In genomic region chr12:12088147-12088546, GRCh38 we compare ENCODE assay signal across 28 cellular contexts. TPM values are rescaled to one million over a fixed set of nuclear protein-coding genes. Genes with fewer than 3 reads are reported as not detected.
"Had no signal": no experiment of that assay in that cellular context is flagged by ENCODE, and none has a peak within 500 bp of the region (broad histone marks: within the 10 kb centered on the region; RNA-seq: fewer than 3 reads in every experiment).

No MANE protein-coding gene starts in this region.

- H3K9me3 Mint-ChIP-seq: activated CD4-positive, alpha-beta memory T cell treated with anti-CD3 and anti-CD28 coated beads, Interleukin-2, amount 10 ng/mL, durations not matched to agents 7 days and 5 days; activated naive CD4-positive, alpha-beta T cell treated with anti-CD3 and anti-CD28 coated beads, Interleukin-2, amount 50 U/mL, for 24 hours; central memory CD8-positive, alpha-beta T cell; T-cell had no signal

- H3K36me3 Mint-ChIP-seq: activated naive CD4-positive, alpha-beta T cell treated with anti-CD3 and anti-CD28 coated beads, Interleukin-2, amount 50 U/mL, for 24 hours; T-cell had no signal

- H3K4me1 Mint-ChIP-seq: activated CD4-positive, alpha-beta memory T cell treated with anti-CD3 and anti-CD28 coated beads, Interleukin-2, amount 10 ng/mL, durations not matched to agents 7 days and 5 days; activated CD4-positive, alpha-beta T cell treated with anti-CD3 and anti-CD28 coated beads for 36 hours; activated naive CD4-positive, alpha-beta T cell treated with anti-CD3 and anti-CD28 coated beads, Interleukin-2, amount 50 U/mL, for 24 hours; central memory CD8-positive, alpha-beta T cell; T-cell had no signal

- DNase-seq: activated CD4-positive, alpha-beta memory T cell treated with anti-CD3 and anti-CD28 coated beads, Interleukin-2, amount 10 ng/mL, durations not matched to agents 7 days and 5 days; activated CD4-positive, alpha-beta T cell treated with anti-CD3 and anti-CD28 coated beads for 36 hours; activated CD4-positive, alpha-beta T cell treated with anti-CD3 and anti-CD28 coated beads, Interleukin-2, amount 50 U/mL, for 1 hour; activated CD4-positive, CD25-positive, alpha-beta regulatory T cell; activated CD8-positive, alpha-beta memory T cell treated with anti-CD3 and anti-CD28 coated beads, Interleukin-2, amount 50 U/mL, for 4 hours; activated naive CD4-positive, alpha-beta T cell; activated T-cell treated with anti-CD3 and anti-CD28 coated beads, Interleukin-2, amount 50 U/mL, for 1 hour; aorta; body of pancreas; Kasumi-1; NCI-H1105 treated with DMSO at 0.1 percent for 48 hours; NCI-H1436 treated with DMSO at 0.1 percent for 48 hours; NCI-H187; NCI-H2081; NCI-H446 treated with DMSO at 0.1 percent for 48 hours; NCI-H524 treated with DMSO at 0.1 percent for 48 hours; NCI-H82; RPMI8226; T-cell; T-helper 2 cell; T1000 had no signal

- H3K27me3 Mint-ChIP-seq: activated CD4-positive, alpha-beta memory T cell treated with anti-CD3 and anti-CD28 coated beads, Interleukin-2, amount 10 ng/mL, durations not matched to agents 7 days and 5 days; activated naive CD4-positive, alpha-beta T cell treated with anti-CD3 and anti-CD28 coated beads, Interleukin-2, amount 50 U/mL, for 24 hours had no signal

- H3K9me3 ChIP-seq: body of pancreas had no signal

- ATAC-seq: activated CD4-positive, alpha-beta T cell treated with anti-CD3 and anti-CD28 coated beads for 36 hours; body of pancreas; Panc1; Right ventricle myocardium inferior; T-cell had no signal

- H3K27me3 ChIP-seq: body of pancreas had no signal

- H3K27ac Mint-ChIP-seq: activated CD4-positive, alpha-beta memory T cell treated with anti-CD3 and anti-CD28 coated beads, Interleukin-2, amount 10 ng/mL, durations not matched to agents 7 days and 5 days; activated CD4-positive, alpha-beta T cell treated with anti-CD3 and anti-CD28 coated beads for 36 hours; activated naive CD4-positive, alpha-beta T cell treated with anti-CD3 and anti-CD28 coated beads, Interleukin-2, amount 50 U/mL, for 24 hours; T-cell had no signal

- H3K27ac ChIP-seq: body of pancreas, SK-N-MC, VCaP had no signal

- H3K4me3 ChIP-seq: body of pancreas, SK-N-MC had no signal

- H3K4me3 Mint-ChIP-seq: activated CD4-positive, alpha-beta memory T cell treated with anti-CD3 and anti-CD28 coated beads, Interleukin-2, amount 10 ng/mL, durations not matched to agents 7 days and 5 days; activated CD4-positive, alpha-beta T cell treated with anti-CD3 and anti-CD28 coated beads for 36 hours; activated naive CD4-positive, alpha-beta T cell treated with anti-CD3 and anti-CD28 coated beads, Interleukin-2, amount 50 U/mL, for 24 hours; central memory CD8-positive, alpha-beta T cell; T-cell had no signal

RNA-seq across cellular contexts. Expression of gene BCL2L14, which starts 17.4 kb away (rescaled TPM):
- total RNA-seq: aorta, OCI-LY7, Right ventricle myocardium inferior had no signal
